14 cellular contexts compared by ENCODE assay signal in genomic region chr13:48110930-48111721, GRCh38. TPM values are rescaled to one million over a fixed set of nuclear protein-coding genes. Genes with fewer than 3 reads are reported as not detected.
DNase-seq lines count a peak whose midpoint lies in the region; ATAC-seq and TF ChIP-seq lines count a peak whose summit lies in the region.
"Had no signal": no experiment of that assay in that cellular context is flagged by ENCODE, and none has a peak within 500 bp of the region (broad histone marks: within the 10 kb centered on the region; RNA-seq: fewer than 3 reads in every experiment).

No MANE protein-coding gene starts in this region.

- TF ChIP-seq POLR2A in esophagus squamous epithelium (IDR thresholded peaks at IDR 0.05): no peak

- H3K4me3 ChIP-seq in fibroblast of the aortic adventitia (ENCODE audit: low read depth, low read length): no peak overlapping the region
- H3K4me3 ChIP-seq in mesodermal cell (ENCODE audit: extremely low read depth, insufficient read depth, low read length, poor library complexity, severe bottlenecking): no peak overlapping the region
- no peak overlapping the region for H3K4me3 ChIP-seq in esophagus squamous epithelium

- TF ChIP-seq CTCF in fibroblast of the aortic adventitia (IDR thresholded peaks at IDR 0.05; ENCODE audit: insufficient read depth, low read length): no peak
- no peak for TF ChIP-seq CTCF in esophagus squamous epithelium (IDR thresholded peaks at IDR 0.05)

- H3K36me3 ChIP-seq in mesodermal cell (ENCODE audit: control insufficient read depth, insufficient read depth, low read length): no peaks in the 10 kb centered on the region
- H3K36me3 ChIP-seq in esophagus squamous epithelium: no peaks in the 10 kb centered on the region

- intact Hi-C loops in esophagus squamous epithelium (cut with DNase I): no loop called here

- peak overlapping the region; percentile 12 for H3K27ac ChIP-seq in mesodermal cell (ENCODE audit: low read depth, low read length, severe bottlenecking)
- H3K27ac ChIP-seq in substantia nigra (ENCODE audit: low read depth, low read length, poor library complexity, severe bottlenecking): no peak overlapping the region
- H3K27ac ChIP-seq in esophagus squamous epithelium: peak overlapping the region in 2 of 4 donors; percentile 27 to 63

- H3K27me3 ChIP-seq in esophagus squamous epithelium: no peaks in the 10 kb centered on the region

- H3K9me3 ChIP-seq in mesodermal cell (ENCODE audit: control insufficient read depth, low read length): no peaks in the 10 kb centered on the region
- no peaks in the 10 kb centered on the region for H3K9me3 ChIP-seq in esophagus squamous epithelium

- ATAC-seq in HG03354 (IDR thresholded peaks at IDR 0.05; ENCODE audit: poor library complexity, severe bottlenecking, unreplicated experiment): no peak
- ATAC-seq: PC-3; stimulated activated naive CD8-positive, alpha-beta T cell treated with anti-CD3 and anti-CD28 coated beads, Interleukin-15, Interleukin-2, amounts not matched to agents 100 U/mL and 50 U/mL, for 24 hours had no signal

- DNase-seq in RPMI7951 (ENCODE audit: low read depth) (peak; percentile 73), fibroblast of the aortic adventitia (ENCODE audit: low read depth) (peak; percentile 31), substantia nigra (lab: John Stamatoyannopoulos, UW) (peak in 25 of 49 donors; percentile 1 to 53 (median 8)), NCI-H1092 (lab: John Stamatoyannopoulos, UW) (no peak), esophagus squamous epithelium (lab: John Stamatoyannopoulos, UW) (no peak)
- no peak for DNase-seq in activated T-cell treated with anti-CD3 and anti-CD28 coated beads, Interleukin-2, amount 50 U/mL, for 1 hour
- DNase-seq: activated CD4-positive, alpha-beta memory T cell treated with anti-CD3 and anti-CD28 coated beads for 36 hours; activated naive CD4-positive, alpha-beta T cell treated with anti-CD3 and anti-CD28 coated beads for 36 hours; NCI-H2171; PC-3; stimulated activated CD4-positive, alpha-beta T cell treated with anti-CD3 and anti-CD28 coated beads, Interleukin-4, amount 100 ng/mL, for 24 hours; stimulated activated naive CD8-positive, alpha-beta T cell treated with anti-CD3 and anti-CD28 coated beads, Interleukin-15, Interleukin-2, amounts not matched to agents 100 U/mL and 50 U/mL, for 24 hours had no signal

- peaks cover 9% of the 10 kb centered on the region for H3K4me1 ChIP-seq in mesodermal cell (ENCODE audit: control insufficient read depth, insufficient read depth, low read length, poor library complexity, severe bottlenecking)
- H3K4me1 ChIP-seq in esophagus squamous epithelium: peaks cover 0 to 26% (median 0%) of the 10 kb centered on the region in 3 donors

- 77 to 89% methylated on average over 1 to 2 of the region's 3 CpGs for WGBS in mesodermal cell (ENCODE audit: insufficient coverage in 2 of 2), 2 experiments
- 32 to 39% methylated on average over 3 of the region's 3 CpGs for WGBS in esophagus squamous epithelium, 2 donors

RNA-seq across cellular contexts. Expression of gene MED4, which starts 16.2 kb away (rescaled TPM):
- 30.8 and 39.3 TPM in 2 replicates for total RNA-seq in RPMI7951 (2014; rRNA removed; shearing (Covaris generic))
- total RNA-seq in fibroblast of the aortic adventitia (ENCODE audit: low replicate concordance): 22.9 and 31.5 TPM in 2 replicates
- 50.0 TPM for polyA plus RNA-seq in mesodermal cell (2013, experiment 1 of 2)
- 58.7 TPM for polyA plus RNA-seq in mesodermal cell (2013, experiment 2 of 2)
- 10 to 100 TPM; 21.5 to 39.9 (median 32.3) TPM for total RNA-seq in esophagus squamous epithelium

Comparison
In these comparisons a context has a peak if more than half of its experiments do, and no peak if none do; other contexts are left out.
1. DNase-seq: peak in RPMI7951 (single experiment), fibroblast of the aortic adventitia (single experiment) and substantia nigra (25 of 49); none in activated T-cell treated with anti-CD3 and anti-CD28 coated beads, Interleukin-2, amount 50 U/mL, for 1 hour (single experiment), NCI-H1092 (single experiment) and esophagus squamous epithelium (single experiment).